In genomic region chr13:29260684-29261083, GRCh38 we compare ENCODE assay signal across 20 cellular contexts.
A peak's percentile ranks its signal among the peaks of the same experiment; 100 is the strongest.
DNase-seq lines count a peak whose midpoint lies in the region; ATAC-seq and TF ChIP-seq lines count a peak whose summit lies in the region.
"Had no signal": no experiment of that assay in that cellular context is flagged by ENCODE, and none has a peak within 500 bp of the region (broad histone marks: within the 10 kb centered on the region; RNA-seq: fewer than 3 reads in every experiment).

No MANE protein-coding gene starts in this region.

- H3K36me3 ChIP-seq in A673 (ENCODE audit: insufficient read depth, low read length, poor library complexity, severe bottlenecking): no peaks in the 10 kb centered on the region
- H3K36me3 ChIP-seq in GM23338 (ENCODE audit: insufficient read depth): no peaks in the 10 kb centered on the region
- H3K36me3 ChIP-seq: breast epithelium had no signal

- H3K36me3 Mint-ChIP-seq in GM23338 (ENCODE audit: low read depth): no peaks in the 10 kb centered on the region; the same call in 2 of the 3 replicates
- H3K36me3 Mint-ChIP-seq: activated naive CD4-positive, alpha-beta T cell treated with anti-CD3 and anti-CD28 coated beads, Interleukin-2, amount 10 ng/mL, durations not matched to agents 7 days and 5 days had no signal

- no peaks in the 10 kb centered on the region for H3K4me1 Mint-ChIP-seq in GM23338
- H3K4me1 Mint-ChIP-seq: activated naive CD4-positive, alpha-beta T cell treated with anti-CD3 and anti-CD28 coated beads, Interleukin-2, amount 10 ng/mL, durations not matched to agents 7 days and 5 days had no signal

- H3K9me3 ChIP-seq in A673 (ENCODE audit: low read depth, low read length, poor library complexity, severe bottlenecking): no peaks in the 10 kb centered on the region

- intact Hi-C loops in A673 (cut with micrococcal nuclease; ENCODE audit: unreplicated experiment) (no loop called here), left ventricle myocardium superior (cut with micrococcal nuclease) (no loop called here)

- no peak overlapping the region for H2AFZ ChIP-seq in GM23338

- no peak overlapping the region for H3K27ac Mint-ChIP-seq in GM23338
- H3K27ac Mint-ChIP-seq: activated naive CD4-positive, alpha-beta T cell treated with anti-CD3 and anti-CD28 coated beads, Interleukin-2, amount 10 ng/mL, durations not matched to agents 7 days and 5 days had no signal

- BruUV-seq in A673 (replicated peaks; lab: Mats Ljungman, UMichigan): no TSS peak

- H4K20me1 ChIP-seq in GM23338 (replicated peaks; ENCODE audit: insufficient read depth): no peaks in the 10 kb centered on the region

- H3K27me3 ChIP-seq in A673 (replicated peaks; ENCODE audit: insufficient read depth, low read depth, low read length, poor library complexity) (peaks cover 40% of the 10 kb centered on the region), GM23338 (ENCODE audit: insufficient read depth) (no peaks in the 10 kb centered on the region)

- H3F3A ChIP-seq in GM23338 (replicated peaks; ENCODE audit: low read depth): no peaks in the 10 kb centered on the region

- peak; percentile 78 for ATAC-seq in GM23338
- ATAC-seq in left ventricle myocardium superior: peak; percentile 85
- no peak for ATAC-seq in GM19328 (IDR thresholded peaks at IDR 0.05; ENCODE audit: unreplicated experiment)
- no peak for ATAC-seq in HG03378 (IDR thresholded peaks at IDR 0.05; ENCODE audit: unreplicated experiment)

- POLR2A ChIA-PET in A673 (lab: Charles Lee; ENCODE audit: low non-redundant PET): no interaction called here

- peak; percentile 31; the same call in 1 of the 2 replicates for TF ChIP-seq CTCF in A673 (conservative IDR thresholded peaks at IDR 0.05; ENCODE audit: low read depth, low read length)
- peak; percentile 36 to 51 for TF ChIP-seq CTCF in GM23338 (conservative IDR thresholded peaks at IDR 0.05; ENCODE audit: low read depth in 2 of 2)

- no peaks in the 10 kb centered on the region for H3K4me1 ChIP-seq in A673 (ENCODE audit: insufficient read depth, low read length, poor library complexity, severe bottlenecking)
- no peaks in the 10 kb centered on the region for H3K4me1 ChIP-seq in GM23338 (ENCODE audit: insufficient read depth)
- H3K4me1 ChIP-seq: breast epithelium, Caco-2 had no signal

- peaks cover 3% of the 10 kb centered on the region; the same call in 1 of the 2 replicates for H3K9me2 ChIP-seq in GM23338 (ENCODE audit: insufficient read depth)

- H3K27ac ChIP-seq in A673 (ENCODE audit: low read depth, low read length, poor library complexity, severe bottlenecking): no peak overlapping the region
- no peak overlapping the region for H3K27ac ChIP-seq in GM23338 (ENCODE audit: low read depth)
- H3K27ac ChIP-seq: breast epithelium, KMS-11 had no signal

- CTCF ChIA-PET in A673 (lab: Charles Lee): no interaction called here

- no peak overlapping the region for H3K4me2 ChIP-seq in GM23338
- H3K4me2 ChIP-seq: KMS-11 had no signal

- peaks cover 6% of the 10 kb centered on the region for H3K27me3 Mint-ChIP-seq in GM23338 (ENCODE audit: insufficient read depth, low read depth, poor library complexity)
- H3K27me3 Mint-ChIP-seq: activated naive CD4-positive, alpha-beta T cell treated with anti-CD3 and anti-CD28 coated beads, Interleukin-2, amount 10 ng/mL, durations not matched to agents 7 days and 5 days had no signal

- H3K9me3 Mint-ChIP-seq in GM23338: peaks cover 8% of the 10 kb centered on the region; the same call in 2 of the 3 replicates
- H3K9me3 Mint-ChIP-seq: activated naive CD4-positive, alpha-beta T cell treated with anti-CD3 and anti-CD28 coated beads, Interleukin-2, amount 10 ng/mL, durations not matched to agents 7 days and 5 days had no signal

- DNase-seq in A673 (ENCODE audit: low spot score) (peak; percentile 12), GM23338 (ENCODE audit: low spot score) (peak; percentile 24), RKO (ENCODE audit: low spot score) (peak; percentile 18), left ventricle myocardium superior (no peak), mucosa of gallbladder (ENCODE audit: low spot score) (no peak), DMS153 treated with DMSO at 0.1 percent for 48 hours (lab: John Stamatoyannopoulos, UW; ENCODE audit: unreplicated experiment) (no peak)
- DNase-seq: activated CD4-positive, alpha-beta T cell treated with anti-CD3 and anti-CD28 coated beads for 4 hours; activated naive CD4-positive, alpha-beta T cell treated with anti-CD3 and anti-CD28 coated beads, Interleukin-2, amount 10 ng/mL, durations not matched to agents 7 days and 5 days; Caco-2; NCI-H2029 treated with DMSO at 0.1 percent for 48 hours; NCI-H748 treated with DMSO at 0.1 percent for 48 hours; retina; SHP77; stimulated activated CD4-positive, alpha-beta T cell treated with anti-CD3 and anti-CD28 coated beads, Interleukin-2, amount 100 ng/mL, for 24 hours; T-helper 9 cell had no signal

- H3K4me3 Mint-ChIP-seq in GM23338: no peak overlapping the region
- H3K4me3 Mint-ChIP-seq: activated naive CD4-positive, alpha-beta T cell treated with anti-CD3 and anti-CD28 coated beads, Interleukin-2, amount 10 ng/mL, durations not matched to agents 7 days and 5 days had no signal

- H3K4me3 ChIP-seq in A673 (ENCODE audit: low read depth, low read length, poor library complexity, severe bottlenecking) (no peak overlapping the region), GM23338 (no peak overlapping the region)
- H3K4me3 ChIP-seq: breast epithelium, lung had no signal

- H3K79me2 ChIP-seq in GM23338 (replicated peaks; ENCODE audit: insufficient read depth): no peaks in the 10 kb centered on the region

TF ChIP-seq in GM23338, 12 proteins besides CTCF, POLR2A, EP300 and RAD21 (continues in another document):
- TF ChIP-seq STAT1 (IDR thresholded peaks at IDR 0.05; ENCODE audit: unreplicated experiment) (no peak), CREB1 (CRISPR knock-in tag; IDR thresholded peaks at IDR 0.05; ENCODE audit: low read depth) (no peak), EZH2phosphoT487 (IDR thresholded peaks at IDR 0.05; ENCODE audit: unreplicated experiment) (no peak), ZNF462 (CRISPR knock-in tag; IDR thresholded peaks at IDR 0.05) (no peak)

Comparison
In these comparisons a context has a peak if more than half of its experiments do, and no peak if none do; other contexts are left out.
1. DNase-seq: peak in A673 (single experiment), GM23338 (single experiment) and RKO (single experiment); none in left ventricle myocardium superior (single experiment), mucosa of gallbladder (single experiment) and DMS153 treated with DMSO at 0.1 percent for 48 hours (single experiment).
2. ATAC-seq: peak in GM23338 (single experiment) and left ventricle myocardium superior (single experiment); none in GM19328 (single experiment) and HG03378 (single experiment).